ENCODE assay signal across 11 cellular contexts in genomic region chr5:134435525-134435924, GRCh38. TPM values are rescaled to one million over a fixed set of nuclear protein-coding genes. Genes with fewer than 3 reads are reported as not detected.
A peak's percentile ranks its signal among the peaks of the same experiment; 100 is the strongest.
DNase-seq lines count a peak whose midpoint lies in the region; ATAC-seq and TF ChIP-seq lines count a peak whose summit lies in the region.
"Had no signal": no experiment of that assay in that cellular context is flagged by ENCODE, and none has a peak within 500 bp of the region (broad histone marks: within the 10 kb centered on the region; RNA-seq: fewer than 3 reads in every experiment).

No MANE protein-coding gene starts in this region.

- H3K36me3 Mint-ChIP-seq in activated T-cell treated with anti-CD3 and anti-CD28 coated beads, Interleukin-2, amount 50 U/mL, for 72 hours (ENCODE audit: insufficient read depth in 2 of 2), result no peaks in the 10 kb centered on the region

- peak; percentile 72 to 74 for ATAC-seq in activated T-cell treated with anti-CD3 and anti-CD28 coated beads, Interleukin-2, amount 50 U/mL, for 72 hours (replicated peaks in 1 of 2)
- ATAC-seq in mucosa of descending colon (peak; percentile 2), GM18511 (IDR thresholded peaks at IDR 0.05; ENCODE audit: unreplicated experiment) (no peak)

- peaks cover 51% of the 10 kb centered on the region for H3K4me1 Mint-ChIP-seq in activated T-cell treated with anti-CD3 and anti-CD28 coated beads, Interleukin-2, amount 50 U/mL, for 72 hours (ENCODE audit: low read depth)

- no peaks in the 10 kb centered on the region for H3K36me3 ChIP-seq in mucosa of descending colon (ENCODE audit: low read depth)
- H3K36me3 ChIP-seq: prostate gland had no signal

- H3K4me1 ChIP-seq in mucosa of descending colon (ENCODE audit: low read depth), result peaks cover 31% of the 10 kb centered on the region

- H3K4me3 ChIP-seq in AG04450 (ENCODE audit: low read depth, low read length), result no peak overlapping the region
- H3K4me3 ChIP-seq in mucosa of descending colon, result no peak overlapping the region
- H3K4me3 ChIP-seq: prostate gland had no signal

- H3K27me3 Mint-ChIP-seq in activated T-cell treated with anti-CD3 and anti-CD28 coated beads, Interleukin-2, amount 50 U/mL, for 72 hours (ENCODE audit: low read depth), result no peaks in the 10 kb centered on the region

- POLR2A ChIA-PET in AG04450 (lab: Yijun Ruan, JAX), result interaction anchor here (0.7 to 1.3 kb wide), 2 partner anchors 24 to 259 kb away, joined by 3 to 5 read pairs; partner anchors contain the start of genes CDKN2AIPNL and SKP1

- no peak for TF ChIP-seq CTCF in AG04450 (IDR thresholded peaks at IDR 0.05; ENCODE audit: low read depth, low read length)
- TF ChIP-seq CTCF in mucosa of descending colon (IDR thresholded peaks at IDR 0.05), result no peak

- H3K4me3 Mint-ChIP-seq in activated T-cell treated with anti-CD3 and anti-CD28 coated beads, Interleukin-2, amount 50 U/mL, for 72 hours, result peak overlapping the region in 1 of 2 donors; percentile 68

- intact Hi-C loops in mucosa of descending colon (cut with DNase I, micrococcal nuclease), result no loop called here

- H3K27me3 ChIP-seq in AG04450 (ENCODE audit: control insufficient read depth, insufficient read depth, low read length), result no peaks in the 10 kb centered on the region

- no peak for DNase-seq in AG04450 (ENCODE audit: low read depth, low spot score)
- peak; percentile 53 for DNase-seq in EL
- DNase-seq in activated T-cell treated with anti-CD3 and anti-CD28 coated beads, Interleukin-2, amount 50 U/mL, for 72 hours, result peak; percentile 42 to 60
- no peak for DNase-seq in mucosa of descending colon
- no peak for DNase-seq in NCI-H524 treated with DMSO at 0.1 percent for 48 hours (lab: John Stamatoyannopoulos, UW)
- no peak for DNase-seq in SKM-1 (lab: John Stamatoyannopoulos, UW; ENCODE audit: unreplicated experiment)
- no peak for DNase-seq in NOMO-1 treated with DMSO at 0.1 percent for 48 hours (lab: John Stamatoyannopoulos, UW; ENCODE audit: unreplicated experiment)
- DNase-seq: NCI-H446, T-helper 1 cell had no signal

- peak overlapping the region; percentile 58 for H3K27ac Mint-ChIP-seq in activated T-cell treated with anti-CD3 and anti-CD28 coated beads, Interleukin-2, amount 50 U/mL, for 72 hours

- peak overlapping the region; percentile 31 for H3K27ac ChIP-seq in AG04450 (ENCODE audit: low read depth, low read length)

- no peaks in the 10 kb centered on the region for H3K9me3 Mint-ChIP-seq in activated T-cell treated with anti-CD3 and anti-CD28 coated beads, Interleukin-2, amount 50 U/mL, for 72 hours

- CTCF ChIA-PET in AG04450 (lab: Charles Lee), result interaction anchor here (0.5 kb wide), 1 partner anchor 89 kb away, joined by 3 read pairs; no protein-coding TSS in a partner anchor

- H3K9me3 ChIP-seq in AG04450 (ENCODE audit: control insufficient read depth, insufficient read depth, low read length) (no peaks in the 10 kb centered on the region), mucosa of descending colon (no peaks in the 10 kb centered on the region)
- H3K9me3 ChIP-seq: prostate gland had no signal

RNA-seq across cellular contexts. Expression of gene CDKN2AIPNL, which starts 23.8 kb away (rescaled TPM):
- 16.7 and 20.8 TPM in 2 replicates for polyA plus RNA-seq in AG04450 (2011; rRNA removed)
- polyA minus RNA-seq in AG04450 (2011; rRNA and poly(A)+ RNA removed), result 4.8 and 6.7 TPM in 2 replicates
- total RNA-seq in activated T-cell treated with anti-CD3 and anti-CD28 coated beads, Interleukin-2, amount 50 U/mL, for 72 hours, result 10 to 100 TPM; 24.6 to 25.8 TPM
- total RNA-seq in mucosa of descending colon, result 10 to 100 TPM; 16.0 to 24.4 (median 17.1) TPM

Comparison
In these comparisons a context has a peak if more than half of its experiments do, and no peak if none do; other contexts are left out.
1. DNase-seq: peak in EL (single experiment) and activated T-cell treated with anti-CD3 and anti-CD28 coated beads, Interleukin-2, amount 50 U/mL, for 72 hours (2 of 2); none in AG04450 (single experiment), mucosa of descending colon (0 of 3), NCI-H524 treated with DMSO at 0.1 percent for 48 hours (single experiment), SKM-1 (single experiment) and NOMO-1 treated with DMSO at 0.1 percent for 48 hours (single experiment).